ENCODE assay signal across 24 cellular contexts in genomic region chr1:12372761-12373160, GRCh38.
"Had no signal": no experiment of that assay in that cellular context is flagged by ENCODE, and none has a peak within 500 bp of the region (broad histone marks: within the 10 kb centered on the region; RNA-seq: fewer than 3 reads in every experiment).

No MANE protein-coding gene starts in this region.

- ATAC-seq: HepG2, Panc1, PC-3, Right ventricle myocardium inferior, SK-N-SH treated with all-trans-retinoic acid at 6 μM for 48 hours had no signal

- DNase-seq: IMR-90; Karpas-422; KG1; MG63; NCI-H1092; NCI-H1105 treated with DMSO at 0.1 percent for 48 hours; NCI-H1417 treated with DMSO at 0.1 percent for 48 hours; NCI-H146; NCI-H1694 treated with DMSO at 0.1 percent for 48 hours; NCI-H1930; NCI-H2081; NCI-H2107; NCI-H2227 treated with DMSO at 0.1 percent for 48 hours; NCI-H524; NCI-H526 treated with DMSO at 0.1 percent for 48 hours; NCI-H748 treated with DMSO at 0.1 percent for 48 hours; NK-92 treated with Interleukin-12 subunit alpha and Interleukin-12 subunit beta, amount 100 ng/mL, for 24 hours; SHP77 treated with DMSO at 0.1 percent for 48 hours; SJCRH30 had no signal
